37 cellular contexts compared by ENCODE assay signal in the genomic region with DNA sequence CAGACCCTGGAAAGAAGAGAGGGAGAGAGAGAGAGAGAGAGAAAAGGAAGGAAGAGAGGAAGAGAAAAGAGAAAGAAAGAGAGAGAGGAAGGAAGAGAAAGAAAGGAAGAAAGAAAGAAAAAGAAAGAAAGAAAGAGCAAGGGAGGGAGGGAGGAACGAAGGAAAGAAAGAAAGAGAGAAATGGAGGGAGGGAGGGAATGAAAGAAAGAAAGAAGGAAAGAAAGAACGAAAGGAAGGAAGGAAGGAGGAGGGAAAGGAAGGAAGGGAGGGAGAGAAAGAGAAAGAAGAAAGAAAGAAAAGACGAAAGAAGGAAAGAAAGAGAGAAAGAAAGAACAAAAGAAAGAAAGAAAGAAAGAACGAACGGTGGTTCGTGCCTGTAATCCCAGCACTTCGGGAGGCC.
DNase-seq lines count a peak whose midpoint lies in the region; ATAC-seq, FAIRE-seq and TF ChIP-seq lines count a peak whose summit lies in the region.
"Had no signal": no experiment of that assay in that cellular context is flagged by ENCODE, and none has a peak within 500 bp of the region (broad histone marks: within the 10 kb centered on the region; RNA-seq: fewer than 3 reads in every experiment).

No MANE protein-coding gene starts in this region.

- no peak for ATAC-seq in activated T-cell treated with anti-CD3 and anti-CD28 coated beads, Interleukin-2, amount 50 U/mL, for 4 hours
- no peak for ATAC-seq in activated T-cell treated with anti-CD3 and anti-CD28 coated beads, Interleukin-2, amount 50 U/mL, for 72 hours (replicated peaks in 1 of 2)
- ATAC-seq in K562: no peak
- ATAC-seq: A549; CD8-positive, alpha-beta T cell had no signal

- H3K36me3 ChIP-seq in HEK293 (ENCODE audit: control insufficient read depth in 2 of 2, insufficient read depth in 1 of 2, low read length in 2 of 2) (no peaks in the 10 kb centered on the region), K562 (ENCODE audit: control insufficient read depth, insufficient read depth, low read length) (no peaks in the 10 kb centered on the region)
- H3K36me3 ChIP-seq: BE2C; BLaER1; BLaER1 treated with 17β-estradiol and CSF1 and Interleukin-3, amounts not matched to agents 10 nM and 100 nM had no signal

- peak overlapping the region; percentile 1 for H3K4me3 Mint-ChIP-seq in activated T-cell treated with anti-CD3 and anti-CD28 coated beads, Interleukin-2, amount 50 U/mL, for 4 hours
- H3K4me3 Mint-ChIP-seq in activated T-cell treated with anti-CD3 and anti-CD28 coated beads, Interleukin-2, amount 50 U/mL, for 72 hours: no peak overlapping the region
- no peak overlapping the region for H3K4me3 Mint-ChIP-seq in dendritic cell treated with granulocyte-macrophage colony-stimulating factor and Interleukin-4, amounts not matched to agents 40 ng/mL and 50 ng/mL, for 4 days
- H3K4me3 Mint-ChIP-seq in endothelial cell (ENCODE audit: unreplicated experiment): no peak overlapping the region
- H3K4me3 Mint-ChIP-seq: B cell; CD14-positive monocyte; CD4-positive, alpha-beta memory T cell; CD4-positive, alpha-beta T cell; CD4-positive, CD25-positive, alpha-beta regulatory T cell; CD8-positive, alpha-beta memory T cell; CD8-positive, alpha-beta T cell had no signal

- DNase-seq in activated T-cell treated with anti-CD3 and anti-CD28 coated beads, Interleukin-2, amount 50 U/mL, for 4 hours: no peak
- no peak for DNase-seq in activated T-cell treated with anti-CD3 and anti-CD28 coated beads, Interleukin-2, amount 50 U/mL, for 72 hours
- no peak for DNase-seq in K562 (ENCODE audit: extremely low read depth in 1 of 4, low spot score in 3 of 4)
- DNase-seq in globus pallidus (ENCODE audit: low spot score): no peak
- DNase-seq in ecto neural progenitor cell (ENCODE audit: low spot score): no peak
- no peak for DNase-seq in endothelial cell (ENCODE audit: low spot score)
- DNase-seq: 8988T; ACHN; AML-193; BE2C; C1 segment of cervical spinal cord; Caco-2; Calu3; CD4-positive, alpha-beta memory T cell; CD4-positive, alpha-beta T cell; CD4-positive, CD25-positive, alpha-beta regulatory T cell; CD8-positive, alpha-beta memory T cell; CD8-positive, alpha-beta T cell; COR-L47; DMS 273 treated with DMSO at 0.1 percent for 48 hours; DMS153; DMS53; DMS79; DMS79 treated with DMSO at 0.1 percent for 48 hours; DND-41; EL had no signal

- TF ChIP-seq POLR2A in K562 (conservative IDR thresholded peaks at IDR 0.05): no peak

- no peak overlapping the region for H3K27ac ChIP-seq in HEK293 (ENCODE audit: extremely low read depth, low read depth, low read length)
- no peak overlapping the region for H3K27ac ChIP-seq in K562 (ENCODE audit: extremely low read depth, low read depth, low read length)
- H3K27ac ChIP-seq: 22Rv1; A549; BLaER1; BLaER1 treated with 17β-estradiol and CSF1 and Interleukin-3, amounts not matched to agents 10 nM and 100 nM; C4-2B had no signal

- H3K4me1 ChIP-seq in HEK293 (ENCODE audit: control insufficient read depth, insufficient read depth, low read length) (no peaks in the 10 kb centered on the region), K562 (replicated peaks in 1 of 2; ENCODE audit: control insufficient read depth in 2 of 2, insufficient read depth in 2 of 2, low read length in 2 of 2) (no peaks in the 10 kb centered on the region)
- H3K4me1 ChIP-seq: A549, BE2C, BLaER1, Caco-2 had no signal

- no peak for TF ChIP-seq RAD21 in K562 (CRISPR knock-in tag; conservative IDR thresholded peaks at IDR 0.05 in 1 of 2, IDR thresholded peaks at IDR 0.05 in 1 of 2)

- no peaks in the 10 kb centered on the region for H3K9me1 ChIP-seq in K562 (ENCODE audit: control insufficient read depth, insufficient read depth, low read length)

- H4K20me1 ChIP-seq in K562 (replicated peaks; ENCODE audit: control insufficient read depth, insufficient read depth, low read length): 0 out of 2 replicates have a peak, but pooled peaks cover 3% of the 10 kb centered on the region
- H4K20me1 ChIP-seq: BLaER1; BLaER1 treated with 17β-estradiol and CSF1 and Interleukin-3, amounts not matched to agents 10 nM and 100 nM had no signal

- no TSS peak for BruUV-seq in K562 (replicated peaks; lab: Mats Ljungman, UMichigan)

- TF ChIP-seq EP300 in K562 (IDR thresholded peaks at IDR 0.05; ENCODE audit: low read length): no peak

- no peaks in the 10 kb centered on the region for H3K4me1 Mint-ChIP-seq in activated T-cell treated with anti-CD3 and anti-CD28 coated beads, Interleukin-2, amount 50 U/mL, for 4 hours (ENCODE audit: low read depth)
- H3K4me1 Mint-ChIP-seq in activated T-cell treated with anti-CD3 and anti-CD28 coated beads, Interleukin-2, amount 50 U/mL, for 72 hours (ENCODE audit: low read depth): no peaks in the 10 kb centered on the region
- H3K4me1 Mint-ChIP-seq in dendritic cell treated with granulocyte-macrophage colony-stimulating factor and Interleukin-4, amounts not matched to agents 40 ng/mL and 50 ng/mL, for 4 days (ENCODE audit: low read depth): peaks cover 10% of the 10 kb centered on the region
- no peaks in the 10 kb centered on the region for H3K4me1 Mint-ChIP-seq in endothelial cell (ENCODE audit: unreplicated experiment)
- H3K4me1 Mint-ChIP-seq: B cell; CD4-positive, alpha-beta memory T cell; CD4-positive, CD25-positive, alpha-beta regulatory T cell; CD8-positive, alpha-beta memory T cell had no signal

- no peak overlapping the region for H3K4me2 ChIP-seq in K562 (ENCODE audit: insufficient read depth, low read length)
- H3K4me2 ChIP-seq: A549; BLaER1; BLaER1 treated with 17β-estradiol and CSF1 and Interleukin-3, amounts not matched to agents 10 nM and 100 nM had no signal

- no peak for FAIRE-seq in K562 (lab: Jason Lieb, UNC)
- FAIRE-seq: A204.1, A549, D721Med had no signal

- H2AFZ ChIP-seq in K562 (ENCODE audit: low read depth, low read length): no peak overlapping the region

- H3K27me3 ChIP-seq in K562 (ENCODE audit: control insufficient read depth in 2 of 2, insufficient read depth in 2 of 2, low read length in 2 of 2): peaks cover 2 to 5% of the 10 kb centered on the region in 2 experiments; a peak in 3 of 5 replicates
- H3K27me3 ChIP-seq: BE2C; BLaER1; BLaER1 treated with 17β-estradiol and CSF1 and Interleukin-3, amounts not matched to agents 10 nM and 100 nM had no signal

- 5% methylated on average over 4 of the region's 7 CpGs for WGBS in K562 (ENCODE audit: insufficient coverage, low coverage, missing lambda C conversion rate)

- no peak overlapping the region for H3K27ac Mint-ChIP-seq in activated T-cell treated with anti-CD3 and anti-CD28 coated beads, Interleukin-2, amount 50 U/mL, for 72 hours
- H3K27ac Mint-ChIP-seq in dendritic cell treated with granulocyte-macrophage colony-stimulating factor and Interleukin-4, amounts not matched to agents 40 ng/mL and 50 ng/mL, for 4 days: peak overlapping the region; percentile 1
- no peak overlapping the region for H3K27ac Mint-ChIP-seq in endothelial cell (ENCODE audit: unreplicated experiment)
- H3K27ac Mint-ChIP-seq: B cell; CD4-positive, alpha-beta memory T cell; CD4-positive, alpha-beta T cell; CD4-positive, CD25-positive, alpha-beta regulatory T cell; CD8-positive, alpha-beta T cell had no signal

- intact Hi-C loops in K562 (cut with micrococcal nuclease): no loop called here
- intact Hi-C loops in dendritic cell treated with granulocyte-macrophage colony-stimulating factor and Interleukin-4, amounts not matched to agents 40 ng/mL and 50 ng/mL, for 4 days (cut with micrococcal nuclease): no loop called here

- POLR2A ChIA-PET in HEK293 (lab: Yijun Ruan, JAX) (no interaction called here), K562 (lab: Yijun Ruan, JAX) (no interaction called here)

- in situ Hi-C loops in K562 (cut with MboI): no loop called here

- H3K9ac ChIP-seq in K562 (ENCODE audit: insufficient read depth in 1 of 2, low read depth in 2 of 2, low read length in 2 of 2): no peak overlapping the region
- H3K9ac ChIP-seq: BLaER1; BLaER1 treated with 17β-estradiol and CSF1 and Interleukin-3, amounts not matched to agents 10 nM and 100 nM had no signal

- H3K4me3 ChIP-seq in HEK293 (ENCODE audit: low read depth, low read length) (no peak overlapping the region), K562 (no peak overlapping the region)
- H3K4me3 ChIP-seq: A549; BLaER1; BLaER1 treated with 17β-estradiol and CSF1 and Interleukin-3, amounts not matched to agents 10 nM and 100 nM had no signal

- H3K9me3 Mint-ChIP-seq in activated T-cell treated with anti-CD3 and anti-CD28 coated beads, Interleukin-2, amount 50 U/mL, for 4 hours: peaks cover 4% of the 10 kb centered on the region
- H3K9me3 Mint-ChIP-seq in activated T-cell treated with anti-CD3 and anti-CD28 coated beads, Interleukin-2, amount 50 U/mL, for 72 hours: peaks cover 0 to 2% of the 10 kb centered on the region in 2 donors
- no peaks in the 10 kb centered on the region for H3K9me3 Mint-ChIP-seq in dendritic cell treated with granulocyte-macrophage colony-stimulating factor and Interleukin-4, amounts not matched to agents 40 ng/mL and 50 ng/mL, for 4 days
- no peaks in the 10 kb centered on the region for H3K9me3 Mint-ChIP-seq in endothelial cell (ENCODE audit: unreplicated experiment)
- H3K9me3 Mint-ChIP-seq: CD4-positive, alpha-beta T cell had no signal

- no peak for TF ChIP-seq CTCF in HEK293 (tag by site-specific recombination; IDR thresholded peaks at IDR 0.05)
- TF ChIP-seq CTCF in K562 (IDR thresholded peaks at IDR 0.05 in 2 of 3, conservative IDR thresholded peaks at IDR 0.05 in 1 of 3; ENCODE audit: insufficient read depth in 2 of 3, low read depth in 1 of 3, low read length in 3 of 3): no peak
- TF ChIP-seq CTCF in endothelial cell (IDR thresholded peaks at IDR 0.05; ENCODE audit: unreplicated experiment): no peak

- H3K27me3 Mint-ChIP-seq in activated T-cell treated with anti-CD3 and anti-CD28 coated beads, Interleukin-2, amount 50 U/mL, for 4 hours (ENCODE audit: low read depth): no peaks in the 10 kb centered on the region
- peaks cover 6% of the 10 kb centered on the region for H3K27me3 Mint-ChIP-seq in activated T-cell treated with anti-CD3 and anti-CD28 coated beads, Interleukin-2, amount 50 U/mL, for 72 hours (ENCODE audit: low read depth)
- H3K27me3 Mint-ChIP-seq in dendritic cell treated with granulocyte-macrophage colony-stimulating factor and Interleukin-4, amounts not matched to agents 40 ng/mL and 50 ng/mL, for 4 days: peaks cover 2% of the 10 kb centered on the region
- no peaks in the 10 kb centered on the region for H3K27me3 Mint-ChIP-seq in endothelial cell (ENCODE audit: unreplicated experiment)
- H3K27me3 Mint-ChIP-seq: CD4-positive, alpha-beta T cell had no signal

- CTCF ChIA-PET in HEK293 (lab: Yijun Ruan, JAX) (no interaction called here), K562 (lab: Yijun Ruan, JAX; ENCODE audit: low intra/inter-chr PET ratio) (no interaction called here)

- H3K79me2 ChIP-seq in K562 (ENCODE audit: control insufficient read depth, insufficient read depth, low read length): no peaks in the 10 kb centered on the region

- no peaks in the 10 kb centered on the region for H3K36me3 Mint-ChIP-seq in activated T-cell treated with anti-CD3 and anti-CD28 coated beads, Interleukin-2, amount 50 U/mL, for 4 hours (ENCODE audit: insufficient read depth)
- H3K36me3 Mint-ChIP-seq in activated T-cell treated with anti-CD3 and anti-CD28 coated beads, Interleukin-2, amount 50 U/mL, for 72 hours (ENCODE audit: insufficient read depth in 2 of 2): no peaks in the 10 kb centered on the region
- no peaks in the 10 kb centered on the region for H3K36me3 Mint-ChIP-seq in dendritic cell treated with granulocyte-macrophage colony-stimulating factor and Interleukin-4, amounts not matched to agents 40 ng/mL and 50 ng/mL, for 4 days (ENCODE audit: low read depth)
- no peaks in the 10 kb centered on the region for H3K36me3 Mint-ChIP-seq in endothelial cell (ENCODE audit: low read depth, unreplicated experiment)
- H3K36me3 Mint-ChIP-seq: CD14-positive monocyte; CD4-positive, alpha-beta memory T cell; CD4-positive, CD25-positive, alpha-beta regulatory T cell; CD8-positive, alpha-beta T cell had no signal

- H3K9me3 ChIP-seq in HEK293 (ENCODE audit: control insufficient read depth, insufficient read depth, low read depth, low read length): no peaks in the 10 kb centered on the region
- no peaks in the 10 kb centered on the region for H3K9me3 ChIP-seq in K562 (replicated peaks; ENCODE audit: control insufficient read depth, insufficient read depth, low read depth, low read length)
- H3K9me3 ChIP-seq: A549, BE2C, BLaER1, Caco-2 had no signal
